ENCODE assay signal across 24 cellular contexts in the genomic region with DNA sequence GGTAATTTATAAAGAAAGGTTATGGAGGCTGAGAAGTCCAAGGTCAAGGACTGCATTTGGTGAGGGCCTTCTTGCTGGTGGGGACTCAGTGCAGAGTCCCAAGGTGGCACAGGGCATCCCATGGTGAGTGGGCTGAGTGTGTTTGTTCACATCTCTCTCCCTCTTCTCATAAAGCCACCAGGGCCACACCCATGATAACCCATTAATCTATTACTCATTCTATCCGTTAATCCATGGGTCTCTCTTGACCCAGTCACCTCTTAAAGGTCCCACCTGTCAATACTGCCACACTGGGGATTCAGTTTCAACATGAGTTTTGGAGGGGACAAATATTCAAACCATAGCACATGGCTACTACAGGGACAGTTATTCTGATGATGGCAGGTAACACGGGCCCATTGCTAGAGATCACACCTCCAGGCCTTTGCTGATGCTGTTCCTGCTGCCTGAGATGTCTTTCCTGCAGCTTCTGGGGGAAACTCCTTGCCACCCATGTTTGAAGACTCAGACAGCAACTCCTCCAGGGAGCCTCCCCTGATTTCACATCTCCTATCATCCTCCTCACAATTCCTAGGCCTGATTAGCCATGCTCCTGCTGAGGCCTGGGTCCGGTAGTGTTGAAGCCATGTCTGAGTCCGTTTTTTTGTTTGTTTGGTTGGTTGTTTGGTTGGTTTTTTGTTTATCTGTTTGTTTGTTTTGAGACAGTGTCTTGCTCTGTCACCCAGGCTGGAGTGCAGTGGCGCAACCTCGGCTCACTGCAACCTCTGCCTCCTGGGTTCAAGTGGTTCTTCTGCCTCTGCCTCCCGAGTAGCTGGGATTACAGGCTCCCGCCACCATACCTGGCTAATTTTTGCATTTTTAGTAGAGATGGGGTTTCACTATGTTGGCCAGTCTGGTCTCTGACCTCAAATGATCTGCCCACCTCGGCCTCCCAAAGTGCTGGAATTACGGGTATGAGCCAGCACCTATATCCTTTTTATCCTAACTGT. TPM values are rescaled to one million over a fixed set of nuclear protein-coding genes. Genes with fewer than 3 reads are reported as not detected.
DNase-seq lines count a peak whose midpoint lies in the region; ATAC-seq and TF ChIP-seq lines count a peak whose summit lies in the region.
"Had no signal": no experiment of that assay in that cellular context is flagged by ENCODE, and none has a peak within 500 bp of the region (broad histone marks: within the 10 kb centered on the region; RNA-seq: fewer than 3 reads in every experiment).

No MANE protein-coding gene starts in this region.

- peaks cover 62% of the 10 kb centered on the region for H3K4me1 ChIP-seq in BLaER1
- H3K4me1 ChIP-seq in right cardiac atrium (ENCODE audit: control insufficient read depth, insufficient read depth, low read length) = peaks cover 3% of the 10 kb centered on the region
- H3K4me1 ChIP-seq in aorta (ENCODE audit: control insufficient read depth in 1 of 2, insufficient read depth in 2 of 2, low read length in 2 of 2) = no peaks in the 10 kb centered on the region
- H3K4me1 ChIP-seq: foreskin keratinocyte, SJCRH30 had no signal

- CTCF ChIA-PET in WTC11 (lab: Charles Lee) = interaction anchor here (0.6 kb wide), 2 partner anchors 148 to 258 kb away, joined by 3 read pairs; no protein-coding TSS in a partner anchor

- peaks cover 5% of the 10 kb centered on the region for H3K4me1 Mint-ChIP-seq in WTC11

- peak; percentile 23 to 56 for ATAC-seq in activated CD4-positive, CD25-positive, alpha-beta regulatory T cell treated with anti-CD3 and anti-CD28 coated beads, Interleukin-2, amount 50 U/mL, for 24 hours
- ATAC-seq in WTC11 (no peak), right cardiac atrium (no peak), aorta (ENCODE audit: low FRiP score) (no peak)
- ATAC-seq: foreskin keratinocyte, GM12878, sciatic nerve had no signal

- H3K27ac Mint-ChIP-seq in WTC11 = 0 out of 2 replicates have a peak overlapping the region, but pooled peaks have one; percentile 8
- H3K27ac Mint-ChIP-seq: dendritic cell treated with granulocyte-macrophage colony-stimulating factor and Interleukin-4, amounts not matched to agents 40 ng/mL and 50 ng/mL, for 4 days had no signal

- H3K27ac ChIP-seq in BLaER1 = peak overlapping the region; percentile 66
- peak overlapping the region; percentile 63 for H3K27ac ChIP-seq in right cardiac atrium (ENCODE audit: low read length)
- no peak overlapping the region for H3K27ac ChIP-seq in aorta (ENCODE audit: low read depth in 1 of 2, low read length in 2 of 2)
- H3K27ac ChIP-seq: epithelial cell of prostate, foreskin keratinocyte, SJCRH30 had no signal

- no peaks in the 10 kb centered on the region for H4K20me1 ChIP-seq in BLaER1

- H3K36me3 Mint-ChIP-seq in WTC11 = no peaks in the 10 kb centered on the region

- WGBS in right cardiac atrium = 77% methylated on average over 10 of the region's 10 CpGs
- 80% methylated on average over 10 of the region's 10 CpGs for WGBS in aorta, 2 donors

- H3K27me3 Mint-ChIP-seq in WTC11 (ENCODE audit: low read depth) = no peaks in the 10 kb centered on the region; the same call in 1 of the 2 replicates

- H3K9me3 Mint-ChIP-seq in WTC11 = peaks cover 5% of the 10 kb centered on the region
- H3K9me3 Mint-ChIP-seq: dendritic cell treated with granulocyte-macrophage colony-stimulating factor and Interleukin-4, amounts not matched to agents 40 ng/mL and 50 ng/mL, for 4 days had no signal

- no peaks in the 10 kb centered on the region for H3K9me3 ChIP-seq in BLaER1
- no peaks in the 10 kb centered on the region for H3K9me3 ChIP-seq in right cardiac atrium (ENCODE audit: control insufficient read depth, low read length)
- no peaks in the 10 kb centered on the region for H3K9me3 ChIP-seq in aorta (ENCODE audit: control insufficient read depth, low read length)
- H3K9me3 ChIP-seq: SJCRH30 had no signal

- intact Hi-C loops in right cardiac atrium (cut with DNase I) = no loop called here
- intact Hi-C loops in aorta (cut with DNase I) = no loop called here

- POLR2A ChIA-PET in WTC11 (lab: Charles Lee) = interaction anchor here (0.5 to 0.7 kb wide), 2 partner anchors 16 kb away, joined by 3 to 4 read pairs; no protein-coding TSS in a partner anchor

- H3K4me3 ChIP-seq in BLaER1 = no peak overlapping the region
- no peak overlapping the region for H3K4me3 ChIP-seq in right cardiac atrium (ENCODE audit: low read length)
- no peak overlapping the region for H3K4me3 ChIP-seq in aorta (ENCODE audit: low read length in 2 of 2)
- H3K4me3 ChIP-seq: GM12878, SJCRH30 had no signal

- no peak overlapping the region for H3K9ac ChIP-seq in BLaER1

- H3K27me3 ChIP-seq in BLaER1 (no peaks in the 10 kb centered on the region), right cardiac atrium (ENCODE audit: control insufficient read depth, insufficient read depth) (no peaks in the 10 kb centered on the region), aorta (ENCODE audit: control insufficient read depth in 1 of 2, insufficient read depth in 2 of 2, low read length in 1 of 2) (no peaks in the 10 kb centered on the region)
- H3K27me3 ChIP-seq: foreskin keratinocyte, SJCRH30 had no signal

- H3K36me3 ChIP-seq in BLaER1 = no peaks in the 10 kb centered on the region
- no peaks in the 10 kb centered on the region for H3K36me3 ChIP-seq in aorta (ENCODE audit: control insufficient read depth in 1 of 2, insufficient read depth in 2 of 2, low read length in 1 of 2)
- H3K36me3 ChIP-seq: SJCRH30 had no signal

- peak overlapping the region; percentile 79 for H3K4me2 ChIP-seq in BLaER1

- no peak overlapping the region for H3K4me3 Mint-ChIP-seq in WTC11
- H3K4me3 Mint-ChIP-seq: dendritic cell treated with granulocyte-macrophage colony-stimulating factor and Interleukin-4, amounts not matched to agents 40 ng/mL and 50 ng/mL, for 4 days had no signal

- DNase-seq in activated CD4-positive, CD25-positive, alpha-beta regulatory T cell treated with anti-CD3 and anti-CD28 coated beads, Interleukin-2, amount 50 U/mL, for 72 hours = no peak
- no peak for DNase-seq in WTC11 (ENCODE audit: low spot score)
- no peak for DNase-seq in right cardiac atrium
- no peak for DNase-seq in activated CD8-positive, alpha-beta memory T cell treated with anti-CD3 and anti-CD28 coated beads, Interleukin-2, amount 50 U/mL, for 4 hours
- DNase-seq in NCI-H2107 treated with DMSO at 0.1 percent for 48 hours (lab: John Stamatoyannopoulos, UW; ENCODE audit: unreplicated experiment) = no peak
- DNase-seq in aorta = no peak
- DNase-seq: activated CD4-positive, CD25-positive, alpha-beta regulatory T cell; DMS 273 treated with DMSO at 0.1 percent for 48 hours; foreskin keratinocyte; NCI-H748 treated with DMSO at 0.1 percent for 48 hours; stimulated activated naive CD4-positive, alpha-beta T cell treated with Interleukin-2 at 50 U/mL for 16 hours; trophoblast cell had no signal

- TF ChIP-seq CTCF in WTC11 (IDR thresholded peaks at IDR 0.05) = no peak

TF ChIP-seq in WTC11, 78 proteins besides CTCF, POLR2A, EP300 and RAD21 (continues in another document):
- TF ChIP-seq, protein P1, sequence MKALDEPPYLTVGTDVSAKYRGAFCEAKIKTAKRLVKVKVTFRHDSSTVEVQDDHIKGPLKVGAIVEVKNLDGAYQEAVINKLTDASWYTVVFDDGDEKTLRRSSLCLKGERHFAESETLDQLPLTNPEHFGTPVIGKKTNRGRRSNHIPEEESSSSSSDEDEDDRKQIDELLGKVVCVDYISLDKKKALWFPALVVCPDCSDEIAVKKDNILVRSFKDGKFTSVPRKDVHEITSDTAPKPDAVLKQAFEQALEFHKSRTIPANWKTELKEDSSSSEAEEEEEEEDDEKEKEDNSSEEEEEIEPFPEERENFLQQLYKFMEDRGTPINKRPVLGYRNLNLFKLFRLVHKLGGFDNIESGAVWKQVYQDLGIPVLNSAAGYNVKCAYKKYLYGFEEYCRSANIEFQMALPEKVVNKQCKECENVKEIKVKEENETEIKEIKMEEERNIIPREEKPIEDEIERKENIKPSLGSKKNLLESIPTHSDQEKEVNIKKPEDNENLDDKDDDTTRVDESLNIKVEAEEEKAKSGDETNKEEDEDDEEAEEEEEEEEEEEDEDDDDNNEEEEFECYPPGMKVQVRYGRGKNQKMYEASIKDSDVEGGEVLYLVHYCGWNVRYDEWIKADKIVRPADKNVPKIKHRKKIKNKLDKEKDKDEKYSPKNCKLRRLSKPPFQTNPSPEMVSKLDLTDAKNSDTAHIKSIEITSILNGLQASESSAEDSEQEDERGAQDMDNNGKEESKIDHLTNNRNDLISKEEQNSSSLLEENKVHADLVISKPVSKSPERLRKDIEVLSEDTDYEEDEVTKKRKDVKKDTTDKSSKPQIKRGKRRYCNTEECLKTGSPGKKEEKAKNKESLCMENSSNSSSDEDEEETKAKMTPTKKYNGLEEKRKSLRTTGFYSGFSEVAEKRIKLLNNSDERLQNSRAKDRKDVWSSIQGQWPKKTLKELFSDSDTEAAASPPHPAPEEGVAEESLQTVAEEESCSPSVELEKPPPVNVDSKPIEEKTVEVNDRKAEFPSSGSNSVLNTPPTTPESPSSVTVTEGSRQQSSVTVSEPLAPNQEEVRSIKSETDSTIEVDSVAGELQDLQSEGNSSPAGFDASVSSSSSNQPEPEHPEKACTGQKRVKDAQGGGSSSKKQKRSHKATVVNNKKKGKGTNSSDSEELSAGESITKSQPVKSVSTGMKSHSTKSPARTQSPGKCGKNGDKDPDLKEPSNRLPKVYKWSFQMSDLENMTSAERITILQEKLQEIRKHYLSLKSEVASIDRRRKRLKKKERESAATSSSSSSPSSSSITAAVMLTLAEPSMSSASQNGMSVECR (CRISPR knock-in tag; IDR thresholded peaks at IDR 0.05; ENCODE audit: borderline replicate concordance) = no peak
- no peak for TF ChIP-seq JUN (CRISPR knock-in tag; IDR thresholded peaks at IDR 0.05)
- TF ChIP-seq JAZF1 (CRISPR knock-in tag; IDR thresholded peaks at IDR 0.05) = no peak
- TF ChIP-seq TCF7 (CRISPR knock-in tag; IDR thresholded peaks at IDR 0.05; ENCODE audit: low read depth) = no peak

RNA-seq across cellular contexts. Expression of a gene that starts 16.1 kb away (rescaled TPM):
- 62.3 to 67.1 TPM (median 62.5 TPM) in 3 replicates for total RNA-seq in WTC11 (2021)
- 1 to 10 TPM in 3 of 4 donors, under 1 TPM in 1; 0.96 to 5.5 (median 2.2) TPM for total RNA-seq in right cardiac atrium
- 2.1 TPM for polyA plus RNA-seq in right cardiac atrium
- total RNA-seq in aorta = 1 to 10 TPM; 4.3 to 6.4 TPM
- polyA plus RNA-seq in aorta = 1 to 10 TPM; 1.5 to 2.6 TPM
- total RNA-seq: A172 had no signal

RNA-seq across cellular contexts. Expression of a gene that starts 29.2 kb away (rescaled TPM):
- total RNA-seq in WTC11 (2021) = not detected in 3 replicates
- total RNA-seq in right cardiac atrium = not detected
- not detected for polyA plus RNA-seq in right cardiac atrium
- total RNA-seq in aorta = not detected
- not detected for polyA plus RNA-seq in aorta
- total RNA-seq: A172, bronchial epithelial cell, foreskin keratinocyte, GM12878, MCF 10A, osteocyte, sciatic nerve, SJCRH30 had no signal
- polyA plus RNA-seq: foreskin keratinocyte, GM12878, keratinocyte had no signal

RNA-seq across cellular contexts. Expression of a gene that starts 33.5 kb away (rescaled TPM):
- total RNA-seq in WTC11 (2021) (not detected in 3 replicates), right cardiac atrium (not detected), aorta (not detected)
- polyA plus RNA-seq in right cardiac atrium (not detected), aorta (not detected)
- total RNA-seq: A172, bronchial epithelial cell, foreskin keratinocyte, GM12878, MCF 10A, osteocyte, sciatic nerve, SJCRH30 had no signal
- polyA plus RNA-seq: foreskin keratinocyte, GM12878, keratinocyte had no signal

RNA-seq across cellular contexts. Expression of a gene that starts 36.3 kb away (rescaled TPM):
- total RNA-seq in WTC11 (2021) (not detected in 3 replicates), right cardiac atrium (not detected), aorta (not detected)
- polyA plus RNA-seq in right cardiac atrium (not detected), aorta (not detected)
- total RNA-seq: A172, bronchial epithelial cell, foreskin keratinocyte, GM12878, MCF 10A, osteocyte, sciatic nerve, SJCRH30 had no signal
- polyA plus RNA-seq: foreskin keratinocyte, GM12878, keratinocyte had no signal

RNA-seq across cellular contexts. Expression of a gene that starts 41.2 kb away (rescaled TPM):
- total RNA-seq in WTC11 (2021) = 0.48 TPM in 1 of 3 replicates, not detected in the others
- not detected for total RNA-seq in right cardiac atrium
- not detected for polyA plus RNA-seq in right cardiac atrium
- not detected for total RNA-seq in aorta
- not detected for polyA plus RNA-seq in aorta
- total RNA-seq: A172, bronchial epithelial cell, foreskin keratinocyte, GM12878, MCF 10A, osteocyte, sciatic nerve, SJCRH30 had no signal
- polyA plus RNA-seq: foreskin keratinocyte, keratinocyte had no signal

Comparison
In these comparisons a context has a peak if more than half of its experiments do, and no peak if none do; other contexts are left out.
1. ATAC-seq: peak in activated CD4-positive, CD25-positive, alpha-beta regulatory T cell treated with anti-CD3 and anti-CD28 coated beads, Interleukin-2, amount 50 U/mL, for 24 hours (2 of 2); none in WTC11 (single experiment), right cardiac atrium (0 of 2) and aorta (single experiment).
2. H3K27ac ChIP-seq: peak in BLaER1 (single experiment) and right cardiac atrium (single experiment); none in aorta (0 of 2).